8 cellular contexts compared by ENCODE assay signal in the genomic region with DNA sequence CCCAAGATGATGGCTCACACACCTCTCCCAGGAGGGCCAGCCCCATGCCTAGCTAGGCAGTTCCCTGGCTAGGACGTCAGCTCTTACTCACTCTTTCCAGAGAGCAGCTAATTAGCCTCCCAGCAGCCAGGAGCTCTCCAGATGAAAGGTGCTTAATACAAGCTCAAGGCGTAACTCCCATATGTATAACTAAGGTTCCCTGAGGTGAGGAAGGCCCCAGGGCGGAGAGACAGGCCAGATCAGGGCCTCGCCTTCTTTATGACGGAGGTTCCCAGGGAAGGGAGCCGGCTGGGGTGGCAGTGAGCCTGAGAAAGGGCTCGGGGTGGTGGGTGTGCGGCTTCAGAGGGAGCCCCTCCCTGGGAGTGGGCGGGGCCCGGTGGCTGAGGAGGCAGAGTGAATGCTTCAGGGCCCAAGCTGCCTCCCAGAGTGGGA. TPM values are rescaled to one million over a fixed set of nuclear protein-coding genes. Genes with fewer than 3 reads are reported as not detected.
DNase-seq lines count a peak whose midpoint lies in the region; ATAC-seq and TF ChIP-seq lines count a peak whose summit lies in the region.

No MANE protein-coding gene starts in this region.

- no peaks in the 10 kb centered on the region for H3K36me3 Mint-ChIP-seq in activated T-cell treated with anti-CD3 and anti-CD28 coated beads, Interleukin-2, amount 50 U/mL, for 72 hours (ENCODE audit: insufficient read depth in 2 of 2)

- H3K27me3 ChIP-seq in SK-N-SH (ENCODE audit: insufficient read depth) = no peaks in the 10 kb centered on the region
- H3K27me3 ChIP-seq in stomach smooth muscle (ENCODE audit: control insufficient read depth in 1 of 2, insufficient read depth in 2 of 2, low read length in 2 of 2) = no peaks in the 10 kb centered on the region

- peak overlapping the region; percentile 4 to 67 for H3K4me3 Mint-ChIP-seq in activated T-cell treated with anti-CD3 and anti-CD28 coated beads, Interleukin-2, amount 50 U/mL, for 72 hours

- H3K9ac ChIP-seq in SK-N-SH (no peak overlapping the region), stomach smooth muscle (ENCODE audit: low read length in 2 of 2) (peak overlapping the region; percentile 30 to 65)

- H3K36me3 ChIP-seq in SK-N-SH (replicated peaks in 1 of 2; ENCODE audit: control insufficient read depth in 1 of 2, insufficient read depth in 2 of 2, low read length in 1 of 2) (no peaks in the 10 kb centered on the region), stomach smooth muscle (ENCODE audit: control insufficient read depth in 2 of 2, insufficient read depth in 2 of 2, low read length in 2 of 2) (no peaks in the 10 kb centered on the region)

- CTCF ChIA-PET in SK-N-SH (lab: Yijun Ruan, JAX) = interaction anchor here (0.6 to 15.3 kb wide), 6 partner anchors 25 to 982 kb away, joined by 3 to 232 read pairs (median 20); no protein-coding TSS in a partner anchor

- H4K20me1 ChIP-seq in SK-N-SH (ENCODE audit: insufficient read depth) = no peaks in the 10 kb centered on the region

- H3K4me1 Mint-ChIP-seq in activated T-cell treated with anti-CD3 and anti-CD28 coated beads, Interleukin-2, amount 50 U/mL, for 72 hours (ENCODE audit: low read depth) = peaks cover 60% of the 10 kb centered on the region

- H3F3A ChIP-seq in SK-N-SH (replicated peaks; ENCODE audit: insufficient read depth) = peaks cover 12% of the 10 kb centered on the region

- H2AFZ ChIP-seq in SK-N-SH (ENCODE audit: low read depth) = no peak overlapping the region

- H3K4me1 ChIP-seq in SK-N-SH (ENCODE audit: control insufficient read depth in 1 of 2, insufficient read depth in 2 of 2, low read depth in 1 of 2, low read length in 1 of 2) = peaks cover 15 to 20% of the 10 kb centered on the region in 2 experiments; a peak in 3 of 4 replicates
- H3K4me1 ChIP-seq in stomach smooth muscle (ENCODE audit: control insufficient read depth, insufficient read depth, low read length) = peaks cover 67% of the 10 kb centered on the region

- H3K27me3 Mint-ChIP-seq in activated T-cell treated with anti-CD3 and anti-CD28 coated beads, Interleukin-2, amount 50 U/mL, for 72 hours (ENCODE audit: low read depth) = no peaks in the 10 kb centered on the region

- H3K27ac Mint-ChIP-seq in activated T-cell treated with anti-CD3 and anti-CD28 coated beads, Interleukin-2, amount 50 U/mL, for 72 hours = no peak overlapping the region

- TF ChIP-seq RAD21 in SK-N-SH (IDR thresholded peaks at IDR 0.05; ENCODE audit: low read length) = no peak

- in situ Hi-C loops in GM13977 (cut with MboI; ENCODE audit: low pct_unique_long_range_greater_than_20kb, low sequenced_read_pairs, unreplicated experiment) = no loop called here

- no peak for TF ChIP-seq CTCF in SK-N-SH (IDR thresholded peaks at IDR 0.05)
- TF ChIP-seq CTCF in GM13977 (IDR thresholded peaks at IDR 0.05; ENCODE audit: extremely low read depth, insufficient read depth, missing control alignments) = no peak

- H3K9me3 Mint-ChIP-seq in activated T-cell treated with anti-CD3 and anti-CD28 coated beads, Interleukin-2, amount 50 U/mL, for 72 hours = no peaks in the 10 kb centered on the region

- WGBS in SK-N-SH (ENCODE audit: low lambda C conversion rate) = 89% methylated on average over 10 of the region's 10 CpGs

- H3K9me3 ChIP-seq in SK-N-SH (no peaks in the 10 kb centered on the region), stomach smooth muscle (ENCODE audit: control insufficient read depth in 2 of 2, low read length in 2 of 2) (no peaks in the 10 kb centered on the region)

- ATAC-seq in SK-N-SH treated with all-trans-retinoic acid at 6 μM for 48 hours = no peak
- peak in 1 of 2 donors; percentile 12 for ATAC-seq in activated T-cell treated with anti-CD3 and anti-CD28 coated beads, Interleukin-2, amount 50 U/mL, for 72 hours (replicated peaks in 1 of 2)
- no peak for ATAC-seq in HG03159 (IDR thresholded peaks at IDR 0.05; ENCODE audit: unreplicated experiment)

- H3K27ac ChIP-seq in SK-N-SH (ENCODE audit: low read depth in 2 of 2, low read length in 1 of 2) (no peak overlapping the region), stomach smooth muscle (ENCODE audit: low read length) (peak overlapping the region; percentile 99)

- H3K4me3 ChIP-seq in SK-N-SH (ENCODE audit: low read depth in 2 of 2, low read length in 1 of 2) (no peak overlapping the region), stomach smooth muscle (ENCODE audit: low read length in 2 of 2) (no peak overlapping the region)

- POLR2A ChIA-PET in SK-N-SH (lab: Yijun Ruan, JAX) = no interaction called here

- peak; percentile 5 for DNase-seq in SK-N-SH
- peak in 1 of 2 donors; percentile 54 for DNase-seq in activated T-cell treated with anti-CD3 and anti-CD28 coated beads, Interleukin-2, amount 50 U/mL, for 72 hours
- DNase-seq in iPS-NIHi11 (ENCODE audit: low spot score) = peak; percentile 57
- DNase-seq in NCI-H446 treated with DMSO at 0.1 percent for 48 hours (lab: John Stamatoyannopoulos, UW) = no peak
- DNase-seq in GM13977 (ENCODE audit: low spot score) = no peak

- H3K79me2 ChIP-seq in SK-N-SH (ENCODE audit: insufficient read depth) = no peaks in the 10 kb centered on the region

- H3K9me2 ChIP-seq in SK-N-SH = no peaks in the 10 kb centered on the region

- no peak overlapping the region for H3K4me2 ChIP-seq in SK-N-SH

- TF ChIP-seq EP300 in SK-N-SH (IDR thresholded peaks at IDR 0.05; ENCODE audit: borderline replicate concordance in 1 of 2, low read depth in 1 of 2, low read length in 1 of 2) = no peak

TF ChIP-seq in SK-N-SH, 30 proteins besides CTCF, POLR2A, EP300 and RAD21:
- no peak for TF ChIP-seq MEF2A (IDR thresholded peaks at IDR 0.05; ENCODE audit: borderline replicate concordance, low read depth)
- TF ChIP-seq, protein P1, sequence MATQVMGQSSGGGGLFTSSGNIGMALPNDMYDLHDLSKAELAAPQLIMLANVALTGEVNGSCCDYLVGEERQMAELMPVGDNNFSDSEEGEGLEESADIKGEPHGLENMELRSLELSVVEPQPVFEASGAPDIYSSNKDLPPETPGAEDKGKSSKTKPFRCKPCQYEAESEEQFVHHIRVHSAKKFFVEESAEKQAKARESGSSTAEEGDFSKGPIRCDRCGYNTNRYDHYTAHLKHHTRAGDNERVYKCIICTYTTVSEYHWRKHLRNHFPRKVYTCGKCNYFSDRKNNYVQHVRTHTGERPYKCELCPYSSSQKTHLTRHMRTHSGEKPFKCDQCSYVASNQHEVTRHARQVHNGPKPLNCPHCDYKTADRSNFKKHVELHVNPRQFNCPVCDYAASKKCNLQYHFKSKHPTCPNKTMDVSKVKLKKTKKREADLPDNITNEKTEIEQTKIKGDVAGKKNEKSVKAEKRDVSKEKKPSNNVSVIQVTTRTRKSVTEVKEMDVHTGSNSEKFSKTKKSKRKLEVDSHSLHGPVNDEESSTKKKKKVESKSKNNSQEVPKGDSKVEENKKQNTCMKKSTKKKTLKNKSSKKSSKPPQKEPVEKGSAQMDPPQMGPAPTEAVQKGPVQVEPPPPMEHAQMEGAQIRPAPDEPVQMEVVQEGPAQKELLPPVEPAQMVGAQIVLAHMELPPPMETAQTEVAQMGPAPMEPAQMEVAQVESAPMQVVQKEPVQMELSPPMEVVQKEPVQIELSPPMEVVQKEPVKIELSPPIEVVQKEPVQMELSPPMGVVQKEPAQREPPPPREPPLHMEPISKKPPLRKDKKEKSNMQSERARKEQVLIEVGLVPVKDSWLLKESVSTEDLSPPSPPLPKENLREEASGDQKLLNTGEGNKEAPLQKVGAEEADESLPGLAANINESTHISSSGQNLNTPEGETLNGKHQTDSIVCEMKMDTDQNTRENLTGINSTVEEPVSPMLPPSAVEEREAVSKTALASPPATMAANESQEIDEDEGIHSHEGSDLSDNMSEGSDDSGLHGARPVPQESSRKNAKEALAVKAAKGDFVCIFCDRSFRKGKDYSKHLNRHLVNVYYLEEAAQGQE (IDR thresholded peaks at IDR 0.05; ENCODE audit: low read depth, low read length) = peak; percentile 79

TF ChIP-seq in SK-N-SH treated with all-trans-retinoic acid at 6 μM for 48 hours, 23 proteins besides CTCF, POLR2A, EP300 and RAD21 (continues in another document):
- TF ChIP-seq, protein P2, sequence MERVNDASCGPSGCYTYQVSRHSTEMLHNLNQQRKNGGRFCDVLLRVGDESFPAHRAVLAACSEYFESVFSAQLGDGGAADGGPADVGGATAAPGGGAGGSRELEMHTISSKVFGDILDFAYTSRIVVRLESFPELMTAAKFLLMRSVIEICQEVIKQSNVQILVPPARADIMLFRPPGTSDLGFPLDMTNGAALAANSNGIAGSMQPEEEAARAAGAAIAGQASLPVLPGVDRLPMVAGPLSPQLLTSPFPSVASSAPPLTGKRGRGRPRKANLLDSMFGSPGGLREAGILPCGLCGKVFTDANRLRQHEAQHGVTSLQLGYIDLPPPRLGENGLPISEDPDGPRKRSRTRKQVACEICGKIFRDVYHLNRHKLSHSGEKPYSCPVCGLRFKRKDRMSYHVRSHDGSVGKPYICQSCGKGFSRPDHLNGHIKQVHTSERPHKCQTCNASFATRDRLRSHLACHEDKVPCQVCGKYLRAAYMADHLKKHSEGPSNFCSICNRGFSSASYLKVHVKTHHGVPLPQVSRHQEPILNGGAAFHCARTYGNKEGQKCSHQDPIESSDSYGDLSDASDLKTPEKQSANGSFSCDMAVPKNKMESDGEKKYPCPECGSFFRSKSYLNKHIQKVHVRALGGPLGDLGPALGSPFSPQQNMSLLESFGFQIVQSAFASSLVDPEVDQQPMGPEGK (CRISPR knock-in tag; IDR thresholded peaks at IDR 0.05; ENCODE audit: borderline replicate concordance) = no peak

RNA-seq across cellular contexts. Expression of a gene that starts 26.4 kb away (rescaled TPM):
- 8.8 and 16.5 TPM in 2 replicates for polyA plus RNA-seq in SK-N-SH (2012; rRNA removed)
- 8.1 and 13.9 TPM in 2 replicates for polyA plus RNA-seq in SK-N-SH (2012; cell fraction: cytosol; rRNA removed)
- polyA plus RNA-seq in SK-N-SH (2012; cell fraction: nucleus; rRNA removed) = 27.3 and 37.3 TPM in 2 replicates
- total RNA-seq in activated T-cell treated with anti-CD3 and anti-CD28 coated beads, Interleukin-2, amount 50 U/mL, for 72 hours = 10 to 100 TPM; 95.0 TPM

Comparison
In these comparisons a context has a peak if more than half of its experiments do, and no peak if none do; other contexts are left out.
1. DNase-seq: peak in SK-N-SH (single experiment) and iPS-NIHi11 (single experiment); none in NCI-H446 treated with DMSO at 0.1 percent for 48 hours (single experiment) and GM13977 (single experiment).